8 cellular contexts compared by ENCODE assay signal in the genomic region with DNA sequence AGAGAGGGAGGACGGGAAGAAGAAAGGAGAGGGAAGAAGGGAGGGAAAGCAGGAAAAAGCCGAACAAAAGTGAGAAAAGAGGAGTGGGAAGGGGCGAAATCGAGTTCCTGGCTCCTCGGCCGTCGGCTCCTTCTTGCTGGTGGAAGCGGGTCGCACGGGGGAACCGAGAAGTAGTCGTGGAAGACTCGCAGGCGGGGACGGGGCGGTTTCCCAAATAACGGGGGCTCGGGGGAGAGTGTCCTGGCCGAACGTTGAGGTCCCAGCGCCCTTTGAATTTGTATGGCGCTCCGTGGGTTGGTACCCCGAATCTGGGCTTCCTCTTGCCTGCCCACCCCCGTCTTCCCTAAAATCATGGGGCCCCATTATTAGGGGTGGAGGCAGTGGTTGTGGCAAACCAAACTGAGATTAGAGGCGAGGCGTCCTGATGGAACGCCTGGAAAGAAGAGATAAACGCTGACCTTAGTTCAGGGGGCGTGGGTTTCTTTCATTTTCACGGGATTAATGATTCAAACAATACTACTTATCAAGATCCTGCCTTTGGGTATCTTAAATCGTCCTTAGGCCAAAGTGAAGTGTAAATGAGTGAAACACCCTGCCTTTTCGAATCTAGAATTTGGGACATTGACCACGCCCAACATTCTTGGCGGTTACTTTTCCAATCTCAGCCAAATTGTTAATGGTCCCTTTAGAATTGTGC. TPM values are rescaled to one million over a fixed set of nuclear protein-coding genes. Genes with fewer than 3 reads are reported as not detected.
DNase-seq lines count a peak whose midpoint lies in the region; ATAC-seq and TF ChIP-seq lines count a peak whose summit lies in the region.

No MANE protein-coding gene starts in this region.

- no peak for DNase-seq in activated CD4-positive, alpha-beta T cell treated with anti-CD3 and anti-CD28 coated beads, Interleukin-2, amount 10 ng/mL, durations not matched to agents 7 days and 5 days
- DNase-seq in activated CD4-positive, alpha-beta T cell treated with anti-CD3 and anti-CD28 coated beads for 4 hours = no peak
- DNase-seq in T-helper 1 cell (peak in 3 of 5 donors; percentile 5 to 13 (median 8)), endodermal cell (no peak), HK-2 (ENCODE audit: unreplicated experiment) (no peak)

- H3K4me1 Mint-ChIP-seq in activated CD4-positive, alpha-beta T cell treated with anti-CD3 and anti-CD28 coated beads, Interleukin-2, amount 10 ng/mL, durations not matched to agents 7 days and 5 days = peaks cover 25% of the 10 kb centered on the region
- peaks cover 34% of the 10 kb centered on the region for H3K4me1 Mint-ChIP-seq in endodermal cell

- H3K4me3 ChIP-seq in endodermal cell (ENCODE audit: low read length) (peak overlapping the region; percentile 77), muscle layer of duodenum (ENCODE audit: low read depth in 1 of 2, low read length in 2 of 2) (peak overlapping the region; percentile 75 to 83)

- no peak for TF ChIP-seq CTCF in endodermal cell (conservative IDR thresholded peaks at IDR 0.05)

- H3K27me3 ChIP-seq in endodermal cell (ENCODE audit: control insufficient read depth, insufficient read depth, low read length, poor library complexity, severe bottlenecking) (no peaks in the 10 kb centered on the region), muscle layer of duodenum (ENCODE audit: low read depth, low read length) (no peaks in the 10 kb centered on the region)

- H3K9ac ChIP-seq in endodermal cell (ENCODE audit: extremely low read depth, low read length, poor library complexity, severe bottlenecking) = peak overlapping the region; percentile 59

- H3K9me3 ChIP-seq in endodermal cell (ENCODE audit: control insufficient read depth, low read length) (no peaks in the 10 kb centered on the region), muscle layer of duodenum (ENCODE audit: control insufficient read depth in 1 of 2, low read length in 2 of 2) (no peaks in the 10 kb centered on the region)

- peak overlapping the region; percentile 78 for H3K27ac ChIP-seq in endodermal cell (ENCODE audit: low read depth, low read length)
- H3K27ac ChIP-seq in muscle layer of duodenum (ENCODE audit: low read length) = peak overlapping the region; percentile 56

- peaks cover 3% of the 10 kb centered on the region for H3K36me3 ChIP-seq in endodermal cell (ENCODE audit: control insufficient read depth, insufficient read depth, low read length)
- no peaks in the 10 kb centered on the region for H3K36me3 ChIP-seq in muscle layer of duodenum (ENCODE audit: control insufficient read depth in 1 of 2, insufficient read depth in 2 of 2, low read length in 2 of 2)

- no peaks in the 10 kb centered on the region for H3K9me3 Mint-ChIP-seq in activated CD4-positive, alpha-beta T cell treated with anti-CD3 and anti-CD28 coated beads, Interleukin-2, amount 10 ng/mL, durations not matched to agents 7 days and 5 days
- no peaks in the 10 kb centered on the region for H3K9me3 Mint-ChIP-seq in endodermal cell

- CTCF ChIA-PET in activated CD4-positive, alpha-beta T cell treated with anti-CD3 and anti-CD28 coated beads, Interleukin-2, amount 10 ng/mL, durations not matched to agents 7 days and 5 days (lab: Charles Lee) = interaction anchor here (0.9 to 1.6 kb wide), 3 partner anchors 9 to 281 kb away, joined by 3 to 6 read pairs (median 3); no protein-coding TSS in a partner anchor

- ATAC-seq in GM18907 (IDR thresholded peaks at IDR 0.05; ENCODE audit: unreplicated experiment) = no peak
- ATAC-seq in HG02938 (IDR thresholded peaks at IDR 0.05; ENCODE audit: unreplicated experiment) = no peak

- H3K27ac Mint-ChIP-seq in activated CD4-positive, alpha-beta T cell treated with anti-CD3 and anti-CD28 coated beads, Interleukin-2, amount 10 ng/mL, durations not matched to agents 7 days and 5 days = peak overlapping the region; percentile 66
- peak overlapping the region; percentile 96 for H3K27ac Mint-ChIP-seq in endodermal cell

- H3K4me1 ChIP-seq in endodermal cell (ENCODE audit: control insufficient read depth, insufficient read depth, low read length) (no peaks in the 10 kb centered on the region), muscle layer of duodenum (ENCODE audit: control insufficient read depth in 1 of 2, insufficient read depth in 2 of 2, low read length in 2 of 2) (peaks cover 0 to 18% of the 10 kb centered on the region in 2 donors)

- H3K27me3 Mint-ChIP-seq in activated CD4-positive, alpha-beta T cell treated with anti-CD3 and anti-CD28 coated beads, Interleukin-2, amount 10 ng/mL, durations not matched to agents 7 days and 5 days = peaks cover 10% of the 10 kb centered on the region
- H3K27me3 Mint-ChIP-seq in endodermal cell (ENCODE audit: insufficient read depth) = peaks cover 4% of the 10 kb centered on the region

- POLR2A ChIA-PET in activated CD4-positive, alpha-beta T cell treated with anti-CD3 and anti-CD28 coated beads, Interleukin-2, amount 10 ng/mL, durations not matched to agents 7 days and 5 days (lab: Charles Lee) = no interaction called here

- H3K4me3 Mint-ChIP-seq in activated CD4-positive, alpha-beta T cell treated with anti-CD3 and anti-CD28 coated beads, Interleukin-2, amount 10 ng/mL, durations not matched to agents 7 days and 5 days = peak overlapping the region; percentile 79
- H3K4me3 Mint-ChIP-seq in endodermal cell = peak overlapping the region; percentile 96

- WGBS in endodermal cell (ENCODE audit: insufficient coverage in 1 of 2, insufficient read length in 1 of 2), 2 experiments = 2 to 3% methylated on average over 16 to 35 of the region's 35 CpGs

- H3K36me3 Mint-ChIP-seq in activated CD4-positive, alpha-beta T cell treated with anti-CD3 and anti-CD28 coated beads, Interleukin-2, amount 10 ng/mL, durations not matched to agents 7 days and 5 days (ENCODE audit: low read depth) = no peaks in the 10 kb centered on the region
- H3K36me3 Mint-ChIP-seq in endodermal cell (ENCODE audit: low read depth) = no peaks in the 10 kb centered on the region

RNA-seq across cellular contexts. Expression of gene UBTD2, which starts 0.9 kb away (rescaled TPM):
- 10 to 100 TPM; 10.3 to 11.5 TPM for total RNA-seq in activated CD4-positive, alpha-beta T cell treated with anti-CD3 and anti-CD28 coated beads, Interleukin-2, amount 10 ng/mL, durations not matched to agents 7 days and 5 days
- 10 to 100 TPM; 30.4 to 30.5 TPM for total RNA-seq in endodermal cell
- polyA plus RNA-seq in endodermal cell (2013, experiment 1 of 2) = 59.9 TPM
- 57.9 TPM for polyA plus RNA-seq in endodermal cell (2013, experiment 2 of 2)

Comparison
In these comparisons a context has a peak if more than half of its experiments do, and no peak if none do; other contexts are left out.
1. DNase-seq: peak in T-helper 1 cell (3 of 5); none in activated CD4-positive, alpha-beta T cell treated with anti-CD3 and anti-CD28 coated beads, Interleukin-2, amount 10 ng/mL, durations not matched to agents 7 days and 5 days (single experiment), activated CD4-positive, alpha-beta T cell treated with anti-CD3 and anti-CD28 coated beads for 4 hours (0 of 2), endodermal cell (single experiment) and HK-2 (single experiment).